In genomic region chr6:34638834-34639736, GRCh38 we compare ENCODE assay signal across 11 cellular contexts. TPM values are rescaled to one million over a fixed set of nuclear protein-coding genes. Genes with fewer than 3 reads are reported as not detected.
DNase-seq lines count a peak whose midpoint lies in the region; ATAC-seq and TF ChIP-seq lines count a peak whose summit lies in the region.
"Had no signal": no experiment of that assay in that cellular context is flagged by ENCODE, and none has a peak within 500 bp of the region (broad histone marks: within the 10 kb centered on the region; RNA-seq: fewer than 3 reads in every experiment).

No MANE protein-coding gene starts in this region.

- no peaks in the 10 kb centered on the region for H3K4me1 Mint-ChIP-seq in WTC11

- TF ChIP-seq CTCF in GM12865 (IDR thresholded peaks at IDR 0.05; ENCODE audit: insufficient read depth, low read depth, low read length, missing control alignments) (no peak), WTC11 (IDR thresholded peaks at IDR 0.05) (no peak)

- ATAC-seq in GM19452 (IDR thresholded peaks at IDR 0.05; ENCODE audit: unreplicated experiment) = peak; percentile 74
- peak; percentile 70 for ATAC-seq in HG03108 (IDR thresholded peaks at IDR 0.05; ENCODE audit: unreplicated experiment)
- ATAC-seq in left ventricle myocardium superior = peak; percentile 91
- no peak for ATAC-seq in WTC11
- ATAC-seq: naive thymus-derived CD8-positive, alpha-beta T cell had no signal

- intact Hi-C loops in left ventricle myocardium superior (cut with micrococcal nuclease) = loop anchor here (10.0 kb wide), 1 partner anchor 116 kb away; the partner anchor contains the start of gene SNRPC

- peak overlapping the region; percentile 44 for H3K4me3 ChIP-seq in GM12865 (ENCODE audit: low read depth, low read length)

- DNase-seq in GM12865 (ENCODE audit: low read depth) (peak; percentile 89), left ventricle myocardium superior (no peak), WTC11 (ENCODE audit: low spot score) (no peak), NOMO-1 treated with dmso at 0.1 percent for 144 hours (lab: John Stamatoyannopoulos, UW; ENCODE audit: unreplicated experiment) (no peak), NCI-H2081 (lab: John Stamatoyannopoulos, UW) (no peak), hepatic stellate cell (ENCODE audit: low spot score) (no peak)
- DNase-seq: activated effector memory CD4-positive, alpha-beta T cell treated with Interleukin-2 at 50 U/mL for 16 hours; naive thymus-derived CD8-positive, alpha-beta T cell; SHP77 had no signal

- CTCF ChIA-PET in WTC11 (lab: Charles Lee) = interaction anchor here (0.6 to 0.9 kb wide), 2 partner anchors 31 to 180 kb away, joined by 3 read pairs; no protein-coding TSS in a partner anchor

- no peaks in the 10 kb centered on the region for H3K9me3 Mint-ChIP-seq in WTC11
- H3K9me3 Mint-ChIP-seq: naive thymus-derived CD8-positive, alpha-beta T cell had no signal

- H3K27ac Mint-ChIP-seq in WTC11 = no peak overlapping the region

- H3K36me3 Mint-ChIP-seq in WTC11 = 0 out of 2 replicates have a peak, but pooled peaks cover 2% of the 10 kb centered on the region

- H3K27me3 Mint-ChIP-seq in WTC11 (ENCODE audit: low read depth) = no peaks in the 10 kb centered on the region
- H3K27me3 Mint-ChIP-seq: naive thymus-derived CD8-positive, alpha-beta T cell had no signal

- H3K4me3 Mint-ChIP-seq in WTC11 = no peak overlapping the region
- H3K4me3 Mint-ChIP-seq: naive thymus-derived CD8-positive, alpha-beta T cell had no signal

- POLR2A ChIA-PET in WTC11 (lab: Charles Lee) = no interaction called here

TF ChIP-seq in WTC11, 78 proteins besides CTCF, POLR2A, EP300 and RAD21:
- TF ChIP-seq CBFB (CRISPR knock-in tag; IDR thresholded peaks at IDR 0.05; ENCODE audit: low read depth) (no peak), ZMAT4 (CRISPR knock-in tag; IDR thresholded peaks at IDR 0.05) (no peak), ZNF532 (CRISPR knock-in tag; IDR thresholded peaks at IDR 0.05; ENCODE audit: borderline replicate concordance) (no peak), RORB (CRISPR knock-in tag; IDR thresholded peaks at IDR 0.05) (no peak), JAZF1 (CRISPR knock-in tag; IDR thresholded peaks at IDR 0.05) (no peak)
TF ChIP-seq in WTC11: peak in this region for 0.

RNA-seq across cellular contexts. Expression of gene ILRUN, which starts 57.5 kb away (rescaled TPM):
- 148 TPM for total RNA-seq in left ventricle myocardium superior
- 60.4 to 75.5 TPM (median 63.9 TPM) in 3 replicates for total RNA-seq in WTC11 (2021)
